Comparison of ENCODE assay signal across 24 cellular contexts in the genomic region with DNA sequence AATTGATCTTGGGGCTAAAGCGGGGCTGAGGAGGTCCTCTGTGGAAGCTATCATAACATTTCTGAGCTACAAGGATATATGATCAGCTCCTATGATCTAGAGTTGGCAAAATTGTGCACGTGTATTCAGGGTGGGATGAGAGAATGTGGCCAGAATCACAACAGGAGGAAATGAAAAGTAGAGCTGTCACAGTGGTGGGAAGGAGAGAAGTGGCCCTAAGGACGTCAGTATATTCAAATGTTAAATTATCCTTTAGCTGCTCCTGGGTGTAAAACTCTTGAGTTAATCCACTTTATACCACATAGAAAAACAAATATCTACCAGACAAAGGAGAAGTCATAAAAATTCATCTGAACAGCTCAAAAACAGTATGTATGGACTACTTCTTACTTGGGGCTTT. TPM values are rescaled to one million over a fixed set of nuclear protein-coding genes. Genes with fewer than 3 reads are reported as not detected.
DNase-seq lines count a peak whose midpoint lies in the region; ATAC-seq and TF ChIP-seq lines count a peak whose summit lies in the region.
"Had no signal": no experiment of that assay in that cellular context is flagged by ENCODE, and none has a peak within 500 bp of the region (broad histone marks: within the 10 kb centered on the region; RNA-seq: fewer than 3 reads in every experiment).

No MANE protein-coding gene starts in this region.

- H3K27me3 Mint-ChIP-seq in GM23338 (ENCODE audit: insufficient read depth, low read depth, poor library complexity): no peaks in the 10 kb centered on the region

- 40 to 49% methylated on average over 3 of the region's 3 CpGs for WGBS in GM23248 (ENCODE audit: low coverage in 1 of 2, low lambda C conversion rate in 2 of 2, missing lambda C conversion rate in 2 of 2), 2 experiments
- WGBS in IMR-90 (ENCODE audit: extremely low coverage in 2 of 2, insufficient read length in 1 of 2), 2 experiments: 90% methylated on average over 2 of the region's 3 CpGs; no CpG with 5 or more reads in 1 of the 2 experiments

- H3K4me1 ChIP-seq in GM23248 (ENCODE audit: insufficient read depth) (peaks cover 41% of the 10 kb centered on the region), GM23338 (ENCODE audit: insufficient read depth) (peaks cover 6% of the 10 kb centered on the region; the same call in 1 of the 2 replicates), IMR-90 (ENCODE audit: control insufficient read depth, insufficient read depth, low read length) (peaks cover 3% of the 10 kb centered on the region), uterus (no peaks in the 10 kb centered on the region)
- H3K4me1 ChIP-seq: BE2C, BLaER1 had no signal

- 0 out of 3 replicates have a peak, but pooled peaks cover 5% of the 10 kb centered on the region for H3K9me3 Mint-ChIP-seq in GM23338
- H3K9me3 Mint-ChIP-seq: CD8-positive, alpha-beta memory T cell had no signal

- H2BK5ac ChIP-seq in IMR-90 (ENCODE audit: low read depth, low read length, poor library complexity, severe bottlenecking): no peak overlapping the region

- no peak overlapping the region for H2AK5ac ChIP-seq in IMR-90 (ENCODE audit: low read depth, low read length)

- H3F3A ChIP-seq in GM23248 (ENCODE audit: insufficient read depth): peaks cover 42% of the 10 kb centered on the region
- no peaks in the 10 kb centered on the region for H3F3A ChIP-seq in GM23338 (replicated peaks; ENCODE audit: low read depth)

- 0 out of 2 replicates have a peak overlapping the region, but pooled peaks have one; percentile 26 for H3K18ac ChIP-seq in IMR-90 (ENCODE audit: low read depth, low read length)

- TF ChIP-seq POLR2A in IMR-90 (IDR thresholded peaks at IDR 0.05; ENCODE audit: low read depth, low read length) (no peak), uterus (IDR thresholded peaks at IDR 0.05) (no peak)

- DNase-seq in GM23248: no peak
- DNase-seq in GM23338 (ENCODE audit: low spot score): no peak
- no peak for DNase-seq in IMR-90
- DNase-seq in GM19240 (ENCODE audit: insufficient read length, low spot score): no peak
- no peak for DNase-seq in HPDE6-E6E7 (ENCODE audit: extremely low spot score)
- DNase-seq in uterus: no peak
- DNase-seq: 8988T; ACHN; BE2C; C1 segment of cervical spinal cord; CD4-positive, alpha-beta memory T cell; CD4-positive, CD25-positive, alpha-beta regulatory T cell; CD8-positive, alpha-beta memory T cell; COR-L47; DMS 273 treated with DMSO at 0.1 percent for 48 hours; DMS153; DMS53; DMS79; DND-41; EL; GDM1 had no signal

- no peak overlapping the region for H4K8ac ChIP-seq in IMR-90 (ENCODE audit: low read depth in 2 of 2, low read length in 2 of 2)

- in situ Hi-C loops in GM23248 (cut with MboI) (no loop called here), IMR-90 (cut with MboI; ENCODE audit: low sequenced_read_pairs) (no loop called here)

- no peak overlapping the region for H3K27ac Mint-ChIP-seq in GM23338
- H3K27ac Mint-ChIP-seq: CD4-positive, alpha-beta memory T cell; CD4-positive, CD25-positive, alpha-beta regulatory T cell; CD8-positive, alpha-beta memory T cell had no signal

- H3K4me3 ChIP-seq in GM23248 (no peak overlapping the region), GM23338 (no peak overlapping the region), IMR-90 (ENCODE audit: insufficient read depth, low read depth, low read length) (no peak overlapping the region), uterus (no peak overlapping the region)
- H3K4me3 ChIP-seq: BLaER1, GM12878 had no signal

- peak overlapping the region; percentile 84; the same call in 1 of the 2 replicates for H3K27ac ChIP-seq in GM23248
- H3K27ac ChIP-seq in GM23338 (ENCODE audit: low read depth): no peak overlapping the region
- H3K27ac ChIP-seq in IMR-90 (ENCODE audit: insufficient read depth, low read length): no peak overlapping the region
- H3K27ac ChIP-seq in uterus: no peak overlapping the region
- H3K27ac ChIP-seq: BLaER1 had no signal

- no peak overlapping the region for H2BK15ac ChIP-seq in IMR-90 (ENCODE audit: low read depth, low read length)

- H3K9ac ChIP-seq in GM23248 (no peak overlapping the region), IMR-90 (ENCODE audit: low read depth, low read length) (no peak overlapping the region)
- H3K9ac ChIP-seq: BLaER1 had no signal

- H3K4me3 Mint-ChIP-seq in GM23338: no peak overlapping the region
- H3K4me3 Mint-ChIP-seq: CD14-positive monocyte; CD4-positive, alpha-beta memory T cell; CD4-positive, CD25-positive, alpha-beta regulatory T cell; CD8-positive, alpha-beta memory T cell had no signal

- peaks cover 3% of the 10 kb centered on the region; the same call in 1 of the 3 replicates for H3K36me3 Mint-ChIP-seq in GM23338 (ENCODE audit: low read depth)
- H3K36me3 Mint-ChIP-seq: CD14-positive monocyte; CD4-positive, alpha-beta memory T cell; CD4-positive, CD25-positive, alpha-beta regulatory T cell; CD8-positive, alpha-beta memory T cell had no signal

- intact Hi-C loops in IMR-90 (cut with micrococcal nuclease): no loop called here
- intact Hi-C loops in uterus (cut with DNase I; ENCODE audit: low total_unique reads): no loop called here

- H3K9me1 ChIP-seq in IMR-90 (ENCODE audit: insufficient read depth, low read length): no peaks in the 10 kb centered on the region

- CTCF ChIA-PET in IMR-90 (lab: Yijun Ruan, JAX): interaction anchor here (1.0 kb wide), 1 partner anchor 9 kb away, joined by 4 read pairs; no protein-coding TSS in a partner anchor

- H3K79me2 ChIP-seq in GM23248 (ENCODE audit: insufficient read depth) (no peaks in the 10 kb centered on the region), GM23338 (replicated peaks; ENCODE audit: insufficient read depth) (no peaks in the 10 kb centered on the region)

- H3K36me3 ChIP-seq in GM23248 (ENCODE audit: low read depth) (no peaks in the 10 kb centered on the region), GM23338 (ENCODE audit: insufficient read depth) (no peaks in the 10 kb centered on the region; the same call in 1 of the 2 replicates), IMR-90 (ENCODE audit: control insufficient read depth, insufficient read depth, low read length) (no peaks in the 10 kb centered on the region), uterus (no peaks in the 10 kb centered on the region)
- H3K36me3 ChIP-seq: BE2C, BLaER1 had no signal

- H3K9me2 ChIP-seq in GM23248 (ENCODE audit: insufficient read depth) (no peaks in the 10 kb centered on the region), GM23338 (ENCODE audit: insufficient read depth) (no peaks in the 10 kb centered on the region)

- H3K56ac ChIP-seq in IMR-90 (ENCODE audit: extremely low read depth, insufficient read depth, low read length): no peak overlapping the region

- H2BK120ac ChIP-seq in IMR-90 (ENCODE audit: low read depth, low read length): no peak overlapping the region

- BruUV-seq in IMR-90 (replicated peaks; lab: Mats Ljungman, UMichigan): no TSS peak

- H4K20me1 ChIP-seq in GM23248 (ENCODE audit: insufficient read depth): no peaks in the 10 kb centered on the region
- H4K20me1 ChIP-seq in GM23338 (replicated peaks; ENCODE audit: insufficient read depth): no peaks in the 10 kb centered on the region
- H4K20me1 ChIP-seq in IMR-90 (ENCODE audit: insufficient read depth, low read length): no peaks in the 10 kb centered on the region
- H4K20me1 ChIP-seq: BLaER1 had no signal

- H3K4me2 ChIP-seq in GM23248 (ENCODE audit: unreplicated experiment) (peak overlapping the region; percentile 64), GM23338 (no peak overlapping the region), IMR-90 (ENCODE audit: low read depth, low read length) (no peak overlapping the region)
- H3K4me2 ChIP-seq: BLaER1 had no signal

- no peaks in the 10 kb centered on the region for H3K79me1 ChIP-seq in IMR-90 (ENCODE audit: low read depth in 1 of 2, low read length in 2 of 2)

- dilution Hi-C loops in IMR-90 (cut with HindIII; ENCODE audit: low sequenced_read_pairs, unreplicated experiment): no loop called here

- no peak overlapping the region for H2BK20ac ChIP-seq in IMR-90 (ENCODE audit: low read depth, low read length)

- H4K91ac ChIP-seq in IMR-90 (ENCODE audit: insufficient read depth, low read depth, low read length): no peak overlapping the region

- ATAC-seq in GM23338: no peak
- ATAC-seq in IMR-90 (ENCODE audit: low read depth): no peak
- ATAC-seq: GM12878 had no signal

- H2AFZ ChIP-seq in GM23248 (no peak overlapping the region), GM23338 (peak overlapping the region; percentile 24; the same call in 1 of the 2 replicates), IMR-90 (replicated peaks; ENCODE audit: low read length, poor library complexity) (no peak overlapping the region)

- peaks cover 3% of the 10 kb centered on the region for H3K4me1 Mint-ChIP-seq in GM23338
- H3K4me1 Mint-ChIP-seq: CD14-positive monocyte; CD4-positive, alpha-beta memory T cell; CD4-positive, CD25-positive, alpha-beta regulatory T cell; CD8-positive, alpha-beta memory T cell had no signal

- H3K9me3 ChIP-seq in GM23248 (ENCODE audit: low read depth) (no peaks in the 10 kb centered on the region), IMR-90 (ENCODE audit: control insufficient read depth, insufficient read depth, low read length) (0 out of 2 replicates have a peak, but pooled peaks cover 2% of the 10 kb centered on the region), uterus (no peaks in the 10 kb centered on the region)
- H3K9me3 ChIP-seq: BE2C had no signal

- TF ChIP-seq RAD21 in IMR-90 (IDR thresholded peaks at IDR 0.05; ENCODE audit: low read length): no peak

- no peak overlapping the region for H3K4ac ChIP-seq in IMR-90 (ENCODE audit: low read depth, low read length)

- no peak overlapping the region for H3K14ac ChIP-seq in IMR-90 (replicated peaks; ENCODE audit: low read depth, low read length)

- no peak overlapping the region for H2AK9ac ChIP-seq in IMR-90 (replicated peaks; ENCODE audit: low read depth, low read length, poor library complexity)

- H3K23ac ChIP-seq in IMR-90 (ENCODE audit: low read depth, low read length): no peak overlapping the region

- TF ChIP-seq CTCF in GM23338 (conservative IDR thresholded peaks at IDR 0.05; ENCODE audit: low read depth in 2 of 2): no peak
- TF ChIP-seq CTCF in IMR-90 (conservative IDR thresholded peaks at IDR 0.05; ENCODE audit: low read depth, low read length): no peak
- no peak for TF ChIP-seq CTCF in uterus (IDR thresholded peaks at IDR 0.05)

- H3K27me3 ChIP-seq in GM23248 (replicated peaks; ENCODE audit: insufficient read depth) (no peaks in the 10 kb centered on the region), GM23338 (ENCODE audit: insufficient read depth) (no peaks in the 10 kb centered on the region), IMR-90 (ENCODE audit: control insufficient read depth, insufficient read depth, low read length) (no peaks in the 10 kb centered on the region), uterus (no peaks in the 10 kb centered on the region)
- H3K27me3 ChIP-seq: BE2C, BLaER1 had no signal

- no peak overlapping the region for H4K5ac ChIP-seq in IMR-90 (ENCODE audit: low read depth, low read length)

- POLR2A ChIA-PET in IMR-90 (lab: Charles Lee; ENCODE audit: unreplicated experiment): no interaction called here

RNA-seq across cellular contexts. Expression of a gene that starts 14.8 kb away (rescaled TPM):
- total RNA-seq in GM23248 (2014; rRNA removed; shearing (Covaris generic)): 37.4 and 45.1 TPM in 2 replicates
- polyA plus RNA-seq in GM23248 (2016; fragmentation: Nextera tagmentation; extraction: Ambion mirVana) (46.1 and 48.6 TPM in 2 replicates), GM23338 (2016; fragmentation: Nextera tagmentation; extraction: Ambion mirVana) (5.7 and 6.9 TPM in 2 replicates), IMR-90 (2012; rRNA removed) (19.7 and 22.7 TPM in 2 replicates)
- total RNA-seq in GM23338 (2014; rRNA removed; shearing (Covaris generic)): 5.1 TPM in 2 replicates
- total RNA-seq in IMR-90 (2012; rRNA removed) (25.8 and 29.4 TPM in 2 replicates), uterus (under 1 TPM in 2 of 4 donors, not detected in 2; 0.35 to 0.79 TPM)
- 3.7 and 8.9 TPM in 2 replicates for polyA plus RNA-seq in IMR-90 (2012; cell fraction: cytosol; rRNA removed)
- 1.9 and 20.4 TPM in 2 replicates for polyA plus RNA-seq in IMR-90 (2012; cell fraction: nucleus; rRNA removed; ENCODE audit: low replicate concordance)
- total RNA-seq: CD4-positive, alpha-beta memory T cell; CD4-positive, CD25-positive, alpha-beta regulatory T cell; CD8-positive, alpha-beta memory T cell; GM12878 had no signal
- polyA plus RNA-seq: CD14-positive monocyte; CD4-positive, alpha-beta memory T cell; CD4-positive, CD25-positive, alpha-beta regulatory T cell; CD8-positive, alpha-beta memory T cell had no signal
